8 cellular contexts compared by ENCODE assay signal in genomic region chr17:62819511-62820221, GRCh38. TPM values are rescaled to one million over a fixed set of nuclear protein-coding genes. Genes with fewer than 3 reads are reported as not detected.
DNase-seq lines count a peak whose midpoint lies in the region; ATAC-seq and TF ChIP-seq lines count a peak whose summit lies in the region.

No MANE protein-coding gene starts in this region.

- H3K27me3 ChIP-seq in HUES64 (ENCODE audit: insufficient read depth, low read length): no peaks in the 10 kb centered on the region
- H3K27me3 ChIP-seq in body of pancreas: no peaks in the 10 kb centered on the region
- no peaks in the 10 kb centered on the region for H3K27me3 ChIP-seq in thymus (ENCODE audit: control insufficient read depth, insufficient read depth)

- no peaks in the 10 kb centered on the region for H3K36me3 ChIP-seq in HUES64 (ENCODE audit: insufficient read depth, low read length)
- H3K36me3 ChIP-seq in body of pancreas (replicated peaks in 1 of 2; ENCODE audit: insufficient read depth in 1 of 2, low read depth in 2 of 2): no peaks in the 10 kb centered on the region
- no peaks in the 10 kb centered on the region for H3K36me3 ChIP-seq in thymus (ENCODE audit: control insufficient read depth, insufficient read depth)

- POLR2A ChIA-PET in AG04449 (lab: Yijun Ruan, JAX): no interaction called here

- H3K9ac ChIP-seq in HUES64 (ENCODE audit: low read depth, low read length): peak overlapping the region; percentile 12; the same call in 1 of the 2 replicates

- H3K4me1 ChIP-seq in HUES64 (ENCODE audit: insufficient read depth, low read length) (peaks cover 27% of the 10 kb centered on the region), body of pancreas (peaks cover 9% of the 10 kb centered on the region), thymus (ENCODE audit: control insufficient read depth, insufficient read depth, low read length) (no peaks in the 10 kb centered on the region)

- peak; percentile 18 to 62 (median 39) for TF ChIP-seq POLR2A in body of pancreas (IDR thresholded peaks at IDR 0.05)

- intact Hi-C loops in body of pancreas (cut with DNase I): no loop called here

- ATAC-seq in body of pancreas: peak; percentile 93
- no peak for ATAC-seq in GM21360 (IDR thresholded peaks at IDR 0.05; ENCODE audit: unreplicated experiment)

- DNase-seq in AG04449 (ENCODE audit: low read depth, low spot score): peak; percentile 95
- peak; percentile 54 to 78 (median 66) for DNase-seq in body of pancreas
- peak; percentile 99 for DNase-seq in kidney tubule cell (ENCODE audit: low spot score)
- DNase-seq in GDM1 (lab: John Stamatoyannopoulos, UW): no peak
- DNase-seq in central memory CD4-positive, alpha-beta T cell: no peak

- TF ChIP-seq CTCF in AG04449 (IDR thresholded peaks at IDR 0.05; ENCODE audit: insufficient read depth, low read length, missing control alignments) (no peak), body of pancreas (IDR thresholded peaks at IDR 0.05) (no peak)

- WGBS in HUES64: 43% methylated on average over 12 of the region's 12 CpGs
- WGBS in body of pancreas, 2 donors: 22 to 30% methylated on average over 12 of the region's 12 CpGs
- 27% methylated on average over 12 of the region's 12 CpGs for WGBS in thymus

- no peaks in the 10 kb centered on the region for H3K9me3 ChIP-seq in HUES64 (ENCODE audit: insufficient read depth, low read depth, low read length)
- no peaks in the 10 kb centered on the region for H3K9me3 ChIP-seq in body of pancreas
- H3K9me3 ChIP-seq in thymus (ENCODE audit: control insufficient read depth): no peaks in the 10 kb centered on the region

- H3K4me3 ChIP-seq in AG04449 (ENCODE audit: low read depth, low read length): peak overlapping the region; percentile 39
- H3K4me3 ChIP-seq in HUES64 (ENCODE audit: low read length): no peak overlapping the region
- no peak overlapping the region for H3K4me3 ChIP-seq in body of pancreas
- H3K4me3 ChIP-seq in thymus (ENCODE audit: low read length): no peak overlapping the region

- CTCF ChIA-PET in AG04449 (lab: Yijun Ruan, JAX): interaction anchor here (0.8 to 1.4 kb wide), 4 partner anchors 9 to 262 kb away, joined by 3 to 5 read pairs (median 3); no protein-coding TSS in a partner anchor

- H3K27ac ChIP-seq in HUES64 (ENCODE audit: low read depth, low read length): peak overlapping the region; percentile 26; the same call in 1 of the 2 replicates
- peak overlapping the region in 3 of 4 donors; percentile 62 to 83 (median 66) for H3K27ac ChIP-seq in body of pancreas
- H3K27ac ChIP-seq in thymus (ENCODE audit: low read depth): peak overlapping the region; percentile 6

RNA-seq across cellular contexts. Expression of gene MARCHF10, which starts 11.6 kb away (rescaled TPM):
- polyA plus RNA-seq in HUES64 (2013, experiment 1 of 2): not detected
- 0.38 TPM for polyA plus RNA-seq in HUES64 (2013, experiment 2 of 2)
- under 1 TPM in 1 of 2 donors, not detected in 1; under 0.01 TPM for total RNA-seq in body of pancreas
- 1.1 TPM for polyA plus RNA-seq in thymus

Comparison
In these comparisons a context has a peak if more than half of its experiments do, and no peak if none do; other contexts are left out.
1. DNase-seq: peak in AG04449 (single experiment), body of pancreas (4 of 4) and kidney tubule cell (single experiment); none in GDM1 (single experiment) and central memory CD4-positive, alpha-beta T cell (single experiment).
2. H3K27ac ChIP-seq: peak in every context shown above with its lines; median percentile 66 in body of pancreas; 26 in HUES64; 6 in thymus.